8 cellular contexts compared by ENCODE assay signal in the genomic region with DNA sequence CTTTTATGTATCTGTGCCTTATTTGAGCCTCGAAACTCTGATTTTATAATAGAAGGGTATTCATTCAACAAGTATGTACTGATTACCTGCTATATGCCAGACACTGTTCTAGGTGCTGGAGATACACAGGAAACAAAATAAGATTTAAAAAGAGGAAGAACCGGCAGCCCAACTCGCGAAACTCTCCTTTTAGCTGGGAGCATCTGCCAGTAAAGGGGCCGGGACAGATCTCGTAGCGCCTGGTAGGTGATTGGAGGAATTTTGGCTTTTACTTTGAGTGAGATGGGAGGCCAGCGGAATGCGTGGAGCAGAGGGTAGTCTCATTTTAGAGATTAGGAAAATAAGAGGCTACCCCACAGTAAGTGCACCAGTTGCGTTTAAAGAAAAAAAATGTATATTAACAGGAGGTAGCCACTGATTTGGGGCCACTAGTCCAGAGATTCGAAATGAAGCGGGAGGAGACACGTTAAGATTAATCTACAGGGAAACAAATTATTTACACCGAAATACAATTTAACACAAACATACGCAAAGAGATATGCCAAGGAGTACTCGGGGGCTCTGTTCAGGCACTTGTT. TPM values are rescaled to one million over a fixed set of nuclear protein-coding genes. Genes with fewer than 3 reads are reported as not detected.
A peak's percentile ranks its signal among the peaks of the same experiment; 100 is the strongest.
DNase-seq lines count a peak whose midpoint lies in the region; ATAC-seq and TF ChIP-seq lines count a peak whose summit lies in the region.

No MANE protein-coding gene starts in this region.

- H3K4me3 Mint-ChIP-seq in effector memory CD8-positive, alpha-beta T cell = peak overlapping the region; percentile 97 to 98

- peak overlapping the region; percentile 99 for H3K9ac ChIP-seq in GM23248
- H3K9ac ChIP-seq in subcutaneous abdominal adipose tissue (ENCODE audit: low read length in 5 of 5) = peak overlapping the region; percentile 95 to 99 (median 97)

- DNase-seq in NCI-H2196 (lab: John Stamatoyannopoulos, UW; ENCODE audit: unreplicated experiment) = peak; percentile 6
- DNase-seq in NCI-H2196 treated with DMSO at 0.1 percent for 48 hours (lab: John Stamatoyannopoulos, UW; ENCODE audit: unreplicated experiment) = no peak
- DNase-seq in GM23248 = peak; percentile 76
- peak; percentile 73 for DNase-seq in Kasumi-1 (lab: John Stamatoyannopoulos, UW)
- peak; percentile 14 for DNase-seq in WERI-Rb-1
- peak in 1 of 3 experiments; percentile 13 for DNase-seq in effector memory CD8-positive, alpha-beta T cell
- DNase-seq in lower lobe of right lung = no peak

- H3K36me3 ChIP-seq in GM23248 (ENCODE audit: low read depth) (peaks cover 9% of the 10 kb centered on the region; the same call in 1 of the 2 replicates), WERI-Rb-1 (peaks cover 8% of the 10 kb centered on the region), lower lobe of right lung (peaks cover 4% of the 10 kb centered on the region), subcutaneous abdominal adipose tissue (ENCODE audit: control insufficient read depth in 5 of 5, insufficient read depth in 5 of 5, low read length in 5 of 5) (peaks cover 0 to 5% (median 0%) of the 10 kb centered on the region in 5 donors)

- intact Hi-C loops in lower lobe of right lung (cut with DNase I) = no loop called here

- no peaks in the 10 kb centered on the region for H3K9me3 ChIP-seq in GM23248 (ENCODE audit: low read depth)
- peaks cover 6% of the 10 kb centered on the region for H3K9me3 ChIP-seq in WERI-Rb-1 (ENCODE audit: severe bottlenecking)
- H3K9me3 ChIP-seq in lower lobe of right lung = peaks cover 6% of the 10 kb centered on the region
- H3K9me3 ChIP-seq in subcutaneous abdominal adipose tissue (ENCODE audit: control insufficient read depth in 5 of 5, low read length in 5 of 5) = peaks cover 0 to 2% (median 0%) of the 10 kb centered on the region in 5 donors

- no peaks in the 10 kb centered on the region for H3K27me3 Mint-ChIP-seq in effector memory CD8-positive, alpha-beta T cell

- H3K27ac ChIP-seq in GM23248 (peak overlapping the region; percentile 85), WERI-Rb-1 (no peak overlapping the region), lower lobe of right lung (peak overlapping the region; percentile 96), subcutaneous abdominal adipose tissue (ENCODE audit: low read depth, low read length) (peak overlapping the region; percentile 94)

- 1% methylated on average over 16 of the region's 16 CpGs for WGBS in GM23248 (ENCODE audit: low coverage in 1 of 2, low lambda C conversion rate in 2 of 2, missing lambda C conversion rate in 2 of 2), 2 experiments

- no peaks in the 10 kb centered on the region for H3F3A ChIP-seq in GM23248 (ENCODE audit: insufficient read depth)

- peak overlapping the region; percentile 84 for H3K4me2 ChIP-seq in GM23248 (ENCODE audit: unreplicated experiment)

- TF ChIP-seq CTCF in WERI-Rb-1 (IDR thresholded peaks at IDR 0.05; ENCODE audit: low read depth, low read length) = no peak
- no peak for TF ChIP-seq CTCF in lower lobe of right lung (IDR thresholded peaks at IDR 0.05)

- no peaks in the 10 kb centered on the region for H3K27me3 ChIP-seq in GM23248 (replicated peaks; ENCODE audit: insufficient read depth)
- H3K27me3 ChIP-seq in WERI-Rb-1 (ENCODE audit: insufficient read depth, low read depth, severe bottlenecking) = no peaks in the 10 kb centered on the region
- no peaks in the 10 kb centered on the region for H3K27me3 ChIP-seq in lower lobe of right lung (ENCODE audit: low read depth)
- H3K27me3 ChIP-seq in subcutaneous abdominal adipose tissue (ENCODE audit: control insufficient read depth in 5 of 5, insufficient read depth in 4 of 5, low read length in 5 of 5) = no peaks in the 10 kb centered on the region

- H3K4me3 ChIP-seq in GM23248 (peak overlapping the region; percentile 95), WERI-Rb-1 (ENCODE audit: low read depth, low read length) (peak overlapping the region; percentile 92), lower lobe of right lung (peak overlapping the region; percentile 69), subcutaneous abdominal adipose tissue (ENCODE audit: low read depth in 1 of 5, low read length in 5 of 5) (peak overlapping the region; percentile 86 to 99 (median 93))

- peak overlapping the region; percentile 93 for H2AFZ ChIP-seq in GM23248

- H3K4me1 ChIP-seq in GM23248 (ENCODE audit: insufficient read depth) (peaks cover 6% of the 10 kb centered on the region), lower lobe of right lung (peaks cover 30% of the 10 kb centered on the region), subcutaneous abdominal adipose tissue (ENCODE audit: control insufficient read depth in 5 of 5, insufficient read depth in 5 of 5, low read length in 5 of 5) (peaks cover 5 to 33% (median 27%) of the 10 kb centered on the region in 5 donors)

- H3K4me1 Mint-ChIP-seq in effector memory CD8-positive, alpha-beta T cell (ENCODE audit: low read depth in 2 of 2) = peaks cover 12 to 17% of the 10 kb centered on the region in 2 donors

- peaks cover 46% of the 10 kb centered on the region for H3K79me2 ChIP-seq in GM23248 (ENCODE audit: insufficient read depth)

- H3K36me3 Mint-ChIP-seq in effector memory CD8-positive, alpha-beta T cell (ENCODE audit: insufficient read depth) = peaks cover 6% of the 10 kb centered on the region

- H3K9me3 Mint-ChIP-seq in effector memory CD8-positive, alpha-beta T cell = peaks cover 0 to 3% of the 10 kb centered on the region in 2 donors

- H3K9me2 ChIP-seq in GM23248 (ENCODE audit: insufficient read depth) = no peaks in the 10 kb centered on the region

- in situ Hi-C loops in GM23248 (cut with MboI) = no loop called here

- peak overlapping the region; percentile 97 for H3K27ac Mint-ChIP-seq in effector memory CD8-positive, alpha-beta T cell

- ATAC-seq in effector memory CD8-positive, alpha-beta T cell (replicated peaks) = peak; percentile 18
- peak; percentile 64 to 76 for ATAC-seq in lower lobe of right lung

- H4K20me1 ChIP-seq in GM23248 (ENCODE audit: insufficient read depth) = peaks cover 6% of the 10 kb centered on the region; the same call in 1 of the 2 replicates

RNA-seq across cellular contexts. Expression of a gene that starts 0.5 kb away (rescaled TPM):
- total RNA-seq in GM23248 (2014; rRNA removed; shearing (Covaris generic)) = 26.8 and 30.1 TPM in 2 replicates
- 18.7 and 22.1 TPM in 2 replicates for polyA plus RNA-seq in GM23248 (2016; fragmentation: Nextera tagmentation; extraction: Ambion mirVana)
- 48.6 TPM for total RNA-seq in lower lobe of right lung

Comparison
In these comparisons a context has a peak if more than half of its experiments do, and no peak if none do; other contexts are left out.
1. DNase-seq: peak in NCI-H2196 (single experiment), GM23248 (single experiment), Kasumi-1 (2 of 2) and WERI-Rb-1 (single experiment); none in NCI-H2196 treated with DMSO at 0.1 percent for 48 hours (single experiment) and lower lobe of right lung (single experiment).
2. Peak in every context shown above with its lines, with median percentiles within 50 percentile points of each other: H3K4me3 ChIP-seq.